11 cellular contexts compared by ENCODE assay signal in genomic region chr7:101911800-101912705, GRCh38.
DNase-seq lines count a peak whose midpoint lies in the region; TF ChIP-seq lines count a peak whose summit lies in the region.
"Had no signal": no experiment of that assay in that cellular context is flagged by ENCODE, and none has a peak within 500 bp of the region (broad histone marks: within the 10 kb centered on the region; RNA-seq: fewer than 3 reads in every experiment).

No MANE protein-coding gene starts in this region.

- peaks cover 63 to 96% (median 86%) of the 10 kb centered on the region in 11 experiments; a peak in 21 of 22 replicates for H4K20me1 ChIP-seq in BLaER1 treated with 17β-estradiol and CSF1 and Interleukin-3, amounts not matched to agents 10 nM and 100 nM

- peaks cover 22 to 62% (median 47%) of the 10 kb centered on the region in 11 experiments for H3K36me3 ChIP-seq in BLaER1 treated with 17β-estradiol and CSF1 and Interleukin-3, amounts not matched to agents 10 nM and 100 nM
- H3K36me3 ChIP-seq in left ventricle myocardium inferior (peaks cover 13% of the 10 kb centered on the region), parathyroid adenoma (ENCODE audit: control insufficient read depth, insufficient read depth, low read length) (no peaks in the 10 kb centered on the region)

- H3K4me1 ChIP-seq in BLaER1 treated with 17β-estradiol and CSF1 and Interleukin-3, amounts not matched to agents 10 nM and 100 nM = peaks cover 30 to 78% (median 63%) of the 10 kb centered on the region in 10 experiments
- H3K4me1 ChIP-seq in left ventricle myocardium inferior (peaks cover 51% of the 10 kb centered on the region), parathyroid adenoma (peaks cover 28% of the 10 kb centered on the region)

- H3K9ac ChIP-seq in BLaER1 treated with 17β-estradiol and CSF1 and Interleukin-3, amounts not matched to agents 10 nM and 100 nM = peak overlapping the region in 3 of 11 experiments; percentile 41 to 64 (median 48); a peak in 8 of 22 replicates
- no peak overlapping the region for H3K9ac ChIP-seq in parathyroid adenoma

- H3K4me2 ChIP-seq in BLaER1 treated with 17β-estradiol and CSF1 and Interleukin-3, amounts not matched to agents 10 nM and 100 nM = peak overlapping the region; percentile 36 to 88 (median 80)
- peak overlapping the region; percentile 48 for H3K4me2 ChIP-seq in parathyroid adenoma (ENCODE audit: low read length)

- H3K9me3 ChIP-seq in BLaER1 treated with 17β-estradiol and CSF1 and Interleukin-3, amounts not matched to agents 10 nM and 100 nM (replicated peaks in 1 of 11) = no peaks in the 10 kb centered on the region
- no peaks in the 10 kb centered on the region for H3K9me3 ChIP-seq in left ventricle myocardium inferior (replicated peaks)
- no peaks in the 10 kb centered on the region for H3K9me3 ChIP-seq in parathyroid adenoma (ENCODE audit: control insufficient read depth, low read length)
- H3K9me3 ChIP-seq: SJCRH30 had no signal

- H2AFZ ChIP-seq in parathyroid adenoma = peak overlapping the region; percentile 40

- intact Hi-C loops in left ventricle myocardium inferior (cut with micrococcal nuclease) = no loop called here

- peaks cover 17% of the 10 kb centered on the region for H3K79me2 ChIP-seq in parathyroid adenoma

- H3K27ac ChIP-seq in BLaER1 treated with 17β-estradiol and CSF1 and Interleukin-3, amounts not matched to agents 10 nM and 100 nM = peak overlapping the region in 8 of 11 experiments; percentile 52 to 72 (median 60); a peak in 17 of 22 replicates
- H3K27ac ChIP-seq in left ventricle myocardium inferior (replicated peaks) = peak overlapping the region; percentile 87
- H3K27ac ChIP-seq in parathyroid adenoma = peak overlapping the region; percentile 82
- H3K27ac ChIP-seq: SJCRH30 had no signal

- no peaks in the 10 kb centered on the region for H3K27me3 ChIP-seq in BLaER1 treated with 17β-estradiol and CSF1 and Interleukin-3, amounts not matched to agents 10 nM and 100 nM
- H3K27me3 ChIP-seq in left ventricle myocardium inferior (ENCODE audit: low read depth) (no peaks in the 10 kb centered on the region), parathyroid adenoma (ENCODE audit: control insufficient read depth, insufficient read depth, low read length) (no peaks in the 10 kb centered on the region)
- H3K27me3 ChIP-seq: SJCRH30 had no signal

- H3K4me3 ChIP-seq in BLaER1 treated with 17β-estradiol and CSF1 and Interleukin-3, amounts not matched to agents 10 nM and 100 nM = no peak overlapping the region
- H3K4me3 ChIP-seq in left ventricle myocardium inferior (no peak overlapping the region), parathyroid adenoma (ENCODE audit: low read depth, low read length) (no peak overlapping the region)
- H3K4me3 ChIP-seq: SJCRH30 had no signal

- DNase-seq in amniotic epithelial cell (ENCODE audit: low read depth) (peak; percentile 99), left ventricle myocardium inferior (peak; percentile 53), NCI-H187 treated with DMSO at 0.1 percent for 48 hours (lab: John Stamatoyannopoulos, UW) (no peak), HK-2 (ENCODE audit: unreplicated experiment) (no peak), T1000 (lab: John Stamatoyannopoulos, UW) (no peak)
- DNase-seq in effector CD8-positive, alpha-beta T cell (lab: John Stamatoyannopoulos, UW) = no peak
- DNase-seq: Calu3, NCI-H146 had no signal

- no peak for TF ChIP-seq CTCF in left ventricle myocardium inferior (IDR thresholded peaks at IDR 0.05; ENCODE audit: borderline replicate concordance)
- no peak for TF ChIP-seq CTCF in parathyroid adenoma (IDR thresholded peaks at IDR 0.05)

Comparison
In these comparisons a context has a peak if more than half of its experiments do, and no peak if none do; other contexts are left out.
1. DNase-seq: peak in amniotic epithelial cell (single experiment) and left ventricle myocardium inferior (single experiment); none in effector CD8-positive, alpha-beta T cell (single experiment), NCI-H187 treated with DMSO at 0.1 percent for 48 hours (single experiment), HK-2 (single experiment) and T1000 (single experiment).
2. Peak in every context shown above with its lines, with median percentiles within 50 percentile points of each other: H3K27ac ChIP-seq.